ENCODE assay signal across 1 cellular context in the genomic region with DNA sequence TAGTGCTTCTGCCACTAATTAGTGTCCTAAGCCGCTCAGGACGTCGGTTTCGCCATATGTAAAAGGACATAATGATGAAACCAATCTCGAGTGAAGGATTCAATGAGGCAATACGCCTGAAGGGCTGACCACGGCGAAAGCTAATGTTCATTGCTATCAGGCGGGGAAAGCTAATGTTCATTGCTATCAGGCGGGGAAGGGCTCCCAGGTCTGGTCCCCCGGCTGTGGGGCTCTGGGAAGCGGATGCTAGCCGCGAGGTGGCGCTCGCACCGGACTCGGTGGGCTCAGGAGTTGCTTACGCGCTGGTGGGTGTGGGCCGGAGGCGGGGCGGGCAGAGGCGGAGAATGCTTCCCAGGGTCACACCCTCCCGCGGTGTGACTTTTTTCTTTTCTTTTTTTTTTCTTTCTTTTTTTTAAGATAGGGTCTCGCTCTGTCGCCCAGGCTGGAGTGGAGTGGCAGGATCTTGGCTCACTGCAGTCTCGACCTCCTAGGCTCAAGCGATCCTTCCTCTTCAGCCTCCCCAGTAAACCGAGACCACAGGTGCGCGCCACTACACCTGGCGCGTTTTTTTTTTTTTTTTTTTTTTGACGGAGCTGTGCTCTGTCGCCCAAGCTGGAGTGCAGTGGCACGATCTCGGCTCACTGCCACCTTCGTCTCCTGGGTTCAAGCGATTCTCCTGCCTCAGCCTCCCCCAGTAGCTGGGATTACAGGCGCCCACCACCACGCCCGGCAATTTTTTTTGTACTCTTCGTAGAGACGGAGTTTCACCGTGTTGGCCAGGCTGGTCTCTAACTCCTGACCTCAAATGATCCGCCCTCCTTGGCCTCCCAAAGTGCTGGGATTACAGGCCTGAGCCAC.
A peak's percentile ranks its signal among the peaks of the same experiment; 100 is the strongest.
TF ChIP-seq lines count a peak whose summit lies in the region.

No MANE protein-coding gene starts in this region.

TF ChIP-seq in K562, 482 proteins besides CTCF, POLR2A, EP300 and RAD21 (continued from another document and continues in another):
- TF ChIP-seq RCOR1 (IDR thresholded peaks at IDR 0.05; ENCODE audit: borderline replicate concordance in 1 of 2, low read depth in 2 of 2, low read length in 2 of 2) (peak; percentile 64 to 72; a peak in 3 of 4 replicates), GTF2F1 (IDR thresholded peaks at IDR 0.05; ENCODE audit: low read depth, low read length) (no peak), MXI1 (IDR thresholded peaks at IDR 0.05; ENCODE audit: low read depth, low read length) (0 out of 2 replicates have a peak, but pooled peaks have one; percentile 42), SIN3A (IDR thresholded peaks at IDR 0.05; ENCODE audit: borderline replicate concordance in 2 of 2, control insufficient read depth in 1 of 2, low read depth in 2 of 2, low read length in 2 of 2) (0 out of 4 replicates have a peak, but pooled peaks of 1 of the 2 experiments have one; percentile 29), HMGXB4 (CRISPR knock-in tag; IDR thresholded peaks at IDR 0.05) (no peak), JUN (IDR thresholded peaks at IDR 0.05; ENCODE audit: borderline replicate concordance, low read depth, low read length) (0 out of 2 replicates have a peak, but pooled peaks have one; percentile 50), JUN (CRISPR knock-in tag; IDR thresholded peaks at IDR 0.05; ENCODE audit: borderline replicate concordance) (no peak), EGR1 (conservative IDR thresholded peaks at IDR 0.05) (peak; percentile 82), ZBTB43 (CRISPR knock-in tag; IDR thresholded peaks at IDR 0.05) (no peak), RFX7 (CRISPR knock-in tag; IDR thresholded peaks at IDR 0.05) (no peak), EZH2 (IDR thresholded peaks at IDR 0.05; ENCODE audit: borderline replicate concordance, low read depth, low read length) (no peak), STAG1 (CRISPR knock-in tag; IDR thresholded peaks at IDR 0.05; ENCODE audit: borderline replicate concordance) (peak; percentile 43; the same call in 1 of the 2 replicates), RBFOX2 (IDR thresholded peaks at IDR 0.05; ENCODE audit: low read depth, low read length) (0 out of 2 replicates have a peak, but pooled peaks have one; percentile 29), TFAM (CRISPR knock-in tag; conservative IDR thresholded peaks at IDR 0.05) (no peak), ATF3 (IDR thresholded peaks at IDR 0.05) (peak; percentile 56), ATF3 (CRISPR knock-in tag; conservative IDR thresholded peaks at IDR 0.05) (peak; percentile 42; the same call in 1 of the 2 replicates), ZNF217 (CRISPR knock-in tag; IDR thresholded peaks at IDR 0.05) (no peak), ZNF253 (CRISPR knock-in tag; conservative IDR thresholded peaks at IDR 0.05) (no peak), ZNF232 (CRISPR knock-in tag; IDR thresholded peaks at IDR 0.05) (no peak), SMAD1 (IDR thresholded peaks at IDR 0.05; ENCODE audit: low read depth, low read length, partially characterized antibody) (no peak), TEAD2 (tag; IDR thresholded peaks at IDR 0.05) (0 out of 2 replicates have a peak, but pooled peaks have one; percentile 12), FOXK1 (CRISPR knock-in tag; IDR thresholded peaks at IDR 0.05; ENCODE audit: borderline replicate concordance) (no peak), CREB1 (IDR thresholded peaks at IDR 0.05) (0 out of 2 replicates have a peak, but pooled peaks have one; percentile 34), CREB1 (CRISPR knock-in tag; IDR thresholded peaks at IDR 0.05) (peak; percentile 60), NRF1 (conservative IDR thresholded peaks at IDR 0.05 in 1 of 2, IDR thresholded peaks at IDR 0.05 in 1 of 2) (peak; percentile 41 to 42; a peak in 2 of 4 replicates), MGA (IDR thresholded peaks at IDR 0.05) (no peak), ZNF699 (CRISPR knock-in tag; IDR thresholded peaks at IDR 0.05; ENCODE audit: insufficient replicate concordance) (no peak), MAZ (CRISPR knock-in tag; conservative IDR thresholded peaks at IDR 0.05 in 1 of 2, IDR thresholded peaks at IDR 0.05 in 1 of 2) (peak; percentile 70 to 96), KLF13 (tag; IDR thresholded peaks at IDR 0.05; ENCODE audit: borderline replicate concordance, low read depth) (peak; percentile 37; the same call in 1 of the 2 replicates), U2AF1 (optimal IDR thresholded peaks at IDR 0.05; ENCODE audit: low read depth, low read length) (no peak)
- TF ChIP-seq, protein P1, sequence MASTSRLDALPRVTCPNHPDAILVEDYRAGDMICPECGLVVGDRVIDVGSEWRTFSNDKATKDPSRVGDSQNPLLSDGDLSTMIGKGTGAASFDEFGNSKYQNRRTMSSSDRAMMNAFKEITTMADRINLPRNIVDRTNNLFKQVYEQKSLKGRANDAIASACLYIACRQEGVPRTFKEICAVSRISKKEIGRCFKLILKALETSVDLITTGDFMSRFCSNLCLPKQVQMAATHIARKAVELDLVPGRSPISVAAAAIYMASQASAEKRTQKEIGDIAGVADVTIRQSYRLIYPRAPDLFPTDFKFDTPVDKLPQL (IDR thresholded peaks at IDR 0.05; ENCODE audit: extremely low read depth, insufficient read length) = no peak
- TF ChIP-seq, protein P2, sequence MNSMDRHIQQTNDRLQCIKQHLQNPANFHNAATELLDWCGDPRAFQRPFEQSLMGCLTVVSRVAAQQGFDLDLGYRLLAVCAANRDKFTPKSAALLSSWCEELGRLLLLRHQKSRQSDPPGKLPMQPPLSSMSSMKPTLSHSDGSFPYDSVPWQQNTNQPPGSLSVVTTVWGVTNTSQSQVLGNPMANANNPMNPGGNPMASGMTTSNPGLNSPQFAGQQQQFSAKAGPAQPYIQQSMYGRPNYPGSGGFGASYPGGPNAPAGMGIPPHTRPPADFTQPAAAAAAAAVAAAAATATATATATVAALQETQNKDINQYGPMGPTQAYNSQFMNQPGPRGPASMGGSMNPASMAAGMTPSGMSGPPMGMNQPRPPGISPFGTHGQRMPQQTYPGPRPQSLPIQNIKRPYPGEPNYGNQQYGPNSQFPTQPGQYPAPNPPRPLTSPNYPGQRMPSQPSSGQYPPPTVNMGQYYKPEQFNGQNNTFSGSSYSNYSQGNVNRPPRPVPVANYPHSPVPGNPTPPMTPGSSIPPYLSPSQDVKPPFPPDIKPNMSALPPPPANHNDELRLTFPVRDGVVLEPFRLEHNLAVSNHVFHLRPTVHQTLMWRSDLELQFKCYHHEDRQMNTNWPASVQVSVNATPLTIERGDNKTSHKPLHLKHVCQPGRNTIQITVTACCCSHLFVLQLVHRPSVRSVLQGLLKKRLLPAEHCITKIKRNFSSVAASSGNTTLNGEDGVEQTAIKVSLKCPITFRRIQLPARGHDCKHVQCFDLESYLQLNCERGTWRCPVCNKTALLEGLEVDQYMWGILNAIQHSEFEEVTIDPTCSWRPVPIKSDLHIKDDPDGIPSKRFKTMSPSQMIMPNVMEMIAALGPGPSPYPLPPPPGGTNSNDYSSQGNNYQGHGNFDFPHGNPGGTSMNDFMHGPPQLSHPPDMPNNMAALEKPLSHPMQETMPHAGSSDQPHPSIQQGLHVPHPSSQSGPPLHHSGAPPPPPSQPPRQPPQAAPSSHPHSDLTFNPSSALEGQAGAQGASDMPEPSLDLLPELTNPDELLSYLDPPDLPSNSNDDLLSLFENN (IDR thresholded peaks at IDR 0.05; ENCODE audit: low read depth in 2 of 2, low read length in 2 of 2) = 0 out of 4 replicates have a peak, but pooled peaks of 1 of the 2 experiments have one; percentile 49
- TF ChIP-seq, protein P3, sequence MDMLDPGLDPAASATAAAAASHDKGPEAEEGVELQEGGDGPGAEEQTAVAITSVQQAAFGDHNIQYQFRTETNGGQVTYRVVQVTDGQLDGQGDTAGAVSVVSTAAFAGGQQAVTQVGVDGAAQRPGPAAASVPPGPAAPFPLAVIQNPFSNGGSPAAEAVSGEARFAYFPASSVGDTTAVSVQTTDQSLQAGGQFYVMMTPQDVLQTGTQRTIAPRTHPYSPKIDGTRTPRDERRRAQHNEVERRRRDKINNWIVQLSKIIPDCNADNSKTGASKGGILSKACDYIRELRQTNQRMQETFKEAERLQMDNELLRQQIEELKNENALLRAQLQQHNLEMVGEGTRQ (CRISPR knock-in tag; IDR thresholded peaks at IDR 0.05) = no peak
